8 cellular contexts compared by ENCODE assay signal in genomic region chr6:84150680-84151079, GRCh38.
DNase-seq lines count a peak whose midpoint lies in the region; ATAC-seq and TF ChIP-seq lines count a peak whose summit lies in the region.
"Had no signal": no experiment of that assay in that cellular context is flagged by ENCODE, and none has a peak within 500 bp of the region (broad histone marks: within the 10 kb centered on the region; RNA-seq: fewer than 3 reads in every experiment).

No MANE protein-coding gene starts in this region.

- H4K20me1 ChIP-seq in hepatocyte (ENCODE audit: insufficient read depth, poor library complexity, severe bottlenecking) = no peaks in the 10 kb centered on the region

- 85% methylated on average over 1 of the region's 1 CpG for WGBS in hepatocyte (ENCODE audit: low lambda C conversion rate, missing lambda C conversion rate)

- no peak overlapping the region for H3K27ac ChIP-seq in hepatocyte

- H3K36me3 ChIP-seq in hepatocyte (replicated peaks; ENCODE audit: insufficient read depth, low read depth) = no peaks in the 10 kb centered on the region

- H3K9me3 ChIP-seq in hepatocyte (ENCODE audit: low read depth) = no peaks in the 10 kb centered on the region

- H3K4me3 ChIP-seq in hepatocyte = no peak overlapping the region

- no peaks in the 10 kb centered on the region for H3K4me1 ChIP-seq in hepatocyte (ENCODE audit: insufficient read depth)

- H3K9me2 ChIP-seq in hepatocyte (replicated peaks; ENCODE audit: insufficient read depth) = no peaks in the 10 kb centered on the region

- H2AFZ ChIP-seq in hepatocyte = no peak overlapping the region

- no peak for TF ChIP-seq CTCF in hepatocyte (IDR thresholded peaks at IDR 0.05; ENCODE audit: poor library complexity)

- intact Hi-C loops in activated T-helper 2 cell treated with anti-CD3 and anti-CD28 coated beads, Interferon-gamma antibody, Interleukin-2, Interleukin-4, amounts not matched to agents 10 μg/mL and 5 μg/mL and 100 μg/mL, durations not matched to agents 14 hours and 24 hours and 36 hours (cut with micrococcal nuclease) = no loop called here
- intact Hi-C loops in left ventricle myocardium superior (cut with micrococcal nuclease) = no loop called here

- no peak overlapping the region for H3K4me2 ChIP-seq in hepatocyte

- ATAC-seq in GM18868 (IDR thresholded peaks at IDR 0.05; ENCODE audit: unreplicated experiment) = peak; percentile 89
- peak; percentile 91 for ATAC-seq in HG02973 (IDR thresholded peaks at IDR 0.05; ENCODE audit: unreplicated experiment)
- ATAC-seq in left ventricle myocardium superior = no peak
- ATAC-seq in GM18907 (IDR thresholded peaks at IDR 0.05; ENCODE audit: unreplicated experiment) = no peak

- no peak overlapping the region for H3K4me3 Mint-ChIP-seq in activated T-helper 2 cell treated with anti-CD3 and anti-CD28 coated beads, Interferon-gamma antibody, Interleukin-2, Interleukin-4, amounts not matched to agents 10 μg/mL and 5 μg/mL and 100 μg/mL, durations not matched to agents 14 hours and 24 hours and 36 hours (ENCODE audit: low read depth)

- no peak for DNase-seq in activated T-helper 2 cell treated with anti-CD3 and anti-CD28 coated beads, Interferon-gamma antibody, Interleukin-2, Interleukin-4, amounts not matched to agents 10 μg/mL and 5 μg/mL and 100 μg/mL, durations not matched to agents 14 hours and 24 hours and 36 hours (ENCODE audit: low spot score)
- DNase-seq in non-pigmented ciliary epithelial cell (ENCODE audit: low read depth) (peak; percentile 30), left ventricle myocardium superior (no peak), hepatocyte (ENCODE audit: low spot score) (no peak)
- DNase-seq: Right ventricle myocardium superior had no signal

- no peaks in the 10 kb centered on the region for H3K27me3 Mint-ChIP-seq in activated T-helper 2 cell treated with anti-CD3 and anti-CD28 coated beads, Interferon-gamma antibody, Interleukin-2, Interleukin-4, amounts not matched to agents 10 μg/mL and 5 μg/mL and 100 μg/mL, durations not matched to agents 14 hours and 24 hours and 36 hours (ENCODE audit: low read depth)

- H3K27me3 ChIP-seq in hepatocyte = no peaks in the 10 kb centered on the region

- peaks cover 8% of the 10 kb centered on the region for H3K36me3 Mint-ChIP-seq in activated T-helper 2 cell treated with anti-CD3 and anti-CD28 coated beads, Interferon-gamma antibody, Interleukin-2, Interleukin-4, amounts not matched to agents 10 μg/mL and 5 μg/mL and 100 μg/mL, durations not matched to agents 14 hours and 24 hours and 36 hours (ENCODE audit: low read depth)

- peaks cover 4% of the 10 kb centered on the region for H3K4me1 Mint-ChIP-seq in activated T-helper 2 cell treated with anti-CD3 and anti-CD28 coated beads, Interferon-gamma antibody, Interleukin-2, Interleukin-4, amounts not matched to agents 10 μg/mL and 5 μg/mL and 100 μg/mL, durations not matched to agents 14 hours and 24 hours and 36 hours (ENCODE audit: low read depth)

- no peaks in the 10 kb centered on the region for H3K79me2 ChIP-seq in hepatocyte

- no peaks in the 10 kb centered on the region for H3K9me3 Mint-ChIP-seq in activated T-helper 2 cell treated with anti-CD3 and anti-CD28 coated beads, Interferon-gamma antibody, Interleukin-2, Interleukin-4, amounts not matched to agents 10 μg/mL and 5 μg/mL and 100 μg/mL, durations not matched to agents 14 hours and 24 hours and 36 hours

- peak overlapping the region; percentile 3 for H3K27ac Mint-ChIP-seq in activated T-helper 2 cell treated with anti-CD3 and anti-CD28 coated beads, Interferon-gamma antibody, Interleukin-2, Interleukin-4, amounts not matched to agents 10 μg/mL and 5 μg/mL and 100 μg/mL, durations not matched to agents 14 hours and 24 hours and 36 hours

Comparison
In these comparisons a context has a peak if more than half of its experiments do, and no peak if none do; other contexts are left out.
1. ATAC-seq: peak in GM18868 (single experiment) and HG02973 (single experiment); none in left ventricle myocardium superior (single experiment) and GM18907 (single experiment).